Comparison of ENCODE assay signal across 22 cellular contexts in genomic region chr17:66930933-66931332, GRCh38. TPM values are rescaled to one million over a fixed set of nuclear protein-coding genes. Genes with fewer than 3 reads are reported as not detected.
A peak's percentile ranks its signal among the peaks of the same experiment; 100 is the strongest.
DNase-seq lines count a peak whose midpoint lies in the region; ATAC-seq, FAIRE-seq and TF ChIP-seq lines count a peak whose summit lies in the region.
"Had no signal": no experiment of that assay in that cellular context is flagged by ENCODE, and none has a peak within 500 bp of the region (broad histone marks: within the 10 kb centered on the region; RNA-seq: fewer than 3 reads in every experiment).

No MANE protein-coding gene starts in this region.

- no peak overlapping the region for H3K4me3 ChIP-seq in HCT116 (replicated peaks in 1 of 2; ENCODE audit: low read depth in 1 of 2, low read length in 2 of 2)
- H3K4me3 ChIP-seq: BLaER1 treated with 17β-estradiol and CSF1 and Interleukin-3, amounts not matched to agents 10 nM and 100 nM; SK-N-MC had no signal

- POLR2A ChIA-PET in HCT116 (lab: Charles Lee), result no interaction called here

- no peak for TF ChIP-seq RAD21 in HCT116 (IDR thresholded peaks at IDR 0.05; ENCODE audit: low read depth)

- no peaks in the 10 kb centered on the region for H3K79me2 ChIP-seq in HCT116 (ENCODE audit: insufficient read depth, low read length)

- peak; percentile 97 for ATAC-seq in HCT116
- no peak for ATAC-seq in activated T-cell treated with anti-CD3 and anti-CD28 coated beads, Interleukin-2, amount 50 U/mL, for 4 hours
- ATAC-seq: left ventricle myocardium superior; naive thymus-derived CD4-positive, alpha-beta T cell had no signal

- no peak overlapping the region for H3K4me3 Mint-ChIP-seq in chondrocyte (ENCODE audit: unreplicated experiment)
- H3K4me3 Mint-ChIP-seq in nephron progenitor cell, result no peak overlapping the region
- H3K4me3 Mint-ChIP-seq in activated T-cell treated with anti-CD3 and anti-CD28 coated beads, Interleukin-2, amount 50 U/mL, for 4 hours, result no peak overlapping the region
- H3K4me3 Mint-ChIP-seq: naive thymus-derived CD4-positive, alpha-beta T cell had no signal

- H3K4me1 Mint-ChIP-seq in chondrocyte (ENCODE audit: low read depth) (peaks cover 4% of the 10 kb centered on the region), nephron progenitor cell (peaks cover 6% of the 10 kb centered on the region)
- H3K4me1 Mint-ChIP-seq in activated T-cell treated with anti-CD3 and anti-CD28 coated beads, Interleukin-2, amount 50 U/mL, for 4 hours (ENCODE audit: low read depth), result no peaks in the 10 kb centered on the region
- H3K4me1 Mint-ChIP-seq: naive thymus-derived CD4-positive, alpha-beta T cell had no signal

- H3K27me3 ChIP-seq in HCT116 (ENCODE audit: insufficient read depth, low read length), result no peaks in the 10 kb centered on the region
- H3K27me3 ChIP-seq: BLaER1 treated with 17β-estradiol and CSF1 and Interleukin-3, amounts not matched to agents 10 nM and 100 nM had no signal

- DNase-seq in HCT116 (ENCODE audit: low read depth, low spot score) (peak; percentile 59), NAMALWA (ENCODE audit: low spot score) (peak; percentile 51), chondrocyte (ENCODE audit: low spot score) (peak; percentile 32), nephron progenitor cell (no peak), NCI-H226 (no peak), GM19239 (ENCODE audit: insufficient read length, low spot score) (no peak)
- no peak for DNase-seq in activated CD4-positive, alpha-beta T cell treated with anti-CD3 and anti-CD28 coated beads, Interleukin-2, amount 50 U/mL, for 1 hour
- no peak for DNase-seq in activated T-cell treated with anti-CD3 and anti-CD28 coated beads, Interleukin-2, amount 50 U/mL, for 4 hours
- DNase-seq: activated gamma-delta T cell treated with Interleukin-2 at 50 U/mL for 16 hours; hippocampal formation; left ventricle myocardium superior; MM.1S; naive thymus-derived CD4-positive, alpha-beta T cell; NCI-H2029 treated with DMSO at 0.1 percent for 48 hours; NCI-H774 had no signal

- no peaks in the 10 kb centered on the region for H4K20me1 ChIP-seq in HCT116 (ENCODE audit: insufficient read depth)
- H4K20me1 ChIP-seq: BLaER1 treated with 17β-estradiol and CSF1 and Interleukin-3, amounts not matched to agents 10 nM and 100 nM had no signal

- CTCF ChIA-PET in HCT116 (lab: Charles Lee), result no interaction called here

- intact Hi-C loops in HCT116 (cut with micrococcal nuclease), result no loop called here

- H3K27me3 Mint-ChIP-seq in chondrocyte (ENCODE audit: low read depth) (peaks cover 21% of the 10 kb centered on the region), nephron progenitor cell (ENCODE audit: low read depth, poor library complexity) (peaks cover 6% of the 10 kb centered on the region)
- peaks cover 25% of the 10 kb centered on the region for H3K27me3 Mint-ChIP-seq in activated T-cell treated with anti-CD3 and anti-CD28 coated beads, Interleukin-2, amount 50 U/mL, for 4 hours (ENCODE audit: low read depth)

- H3K9ac ChIP-seq in HCT116 (ENCODE audit: low read length), result no peak overlapping the region
- H3K9ac ChIP-seq: BLaER1 treated with 17β-estradiol and CSF1 and Interleukin-3, amounts not matched to agents 10 nM and 100 nM had no signal

- H3K27ac Mint-ChIP-seq in chondrocyte (ENCODE audit: unreplicated experiment), result no peak overlapping the region
- peak overlapping the region; percentile 22 for H3K27ac Mint-ChIP-seq in nephron progenitor cell
- H3K27ac Mint-ChIP-seq: naive thymus-derived CD4-positive, alpha-beta T cell had no signal

- no peak for FAIRE-seq in GM19239 (lab: Jason Lieb, UNC)
- FAIRE-seq: GM12892 had no signal

- peak overlapping the region; percentile 30; the same call in 1 of the 2 replicates for H3K4me2 ChIP-seq in HCT116 (ENCODE audit: low read length)
- H3K4me2 ChIP-seq: BLaER1 treated with 17β-estradiol and CSF1 and Interleukin-3, amounts not matched to agents 10 nM and 100 nM had no signal

- TF ChIP-seq CTCF in HCT116 (IDR thresholded peaks at IDR 0.05 in 2 of 3, conservative IDR thresholded peaks at IDR 0.05 in 1 of 3; ENCODE audit: borderline replicate concordance in 1 of 3, insufficient read depth in 1 of 3, low read depth in 2 of 3, low read length in 2 of 3) (no peak), chondrocyte (IDR thresholded peaks at IDR 0.05) (no peak), nephron progenitor cell (IDR thresholded peaks at IDR 0.05) (no peak)

- TF ChIP-seq POLR2A in HCT116 (IDR thresholded peaks at IDR 0.05; ENCODE audit: borderline replicate concordance, extremely low read depth, insufficient read depth, insufficient read length), result no peak

- no peaks in the 10 kb centered on the region; a peak in 1 of 4 replicates for H3K9me3 ChIP-seq in HCT116 (ENCODE audit: control insufficient read depth in 1 of 2, insufficient read depth in 1 of 2, low read depth in 1 of 2, low read length in 2 of 2)

- peak overlapping the region; percentile 41 for H2AFZ ChIP-seq in HCT116 (ENCODE audit: low read depth, low read length, poor library complexity, severe bottlenecking)

- H3K9me2 ChIP-seq in HCT116 (ENCODE audit: insufficient read depth), result no peaks in the 10 kb centered on the region

- H3K4me1 ChIP-seq in HCT116 (ENCODE audit: control insufficient read depth in 1 of 2, insufficient read depth in 2 of 2, low read length in 2 of 2), result peaks cover 4 to 9% of the 10 kb centered on the region in 2 experiments; a peak in 3 of 4 replicates

- H3K9me3 Mint-ChIP-seq in chondrocyte (ENCODE audit: low read depth) (peaks cover 8% of the 10 kb centered on the region), nephron progenitor cell (peaks cover 17% of the 10 kb centered on the region)
- H3K9me3 Mint-ChIP-seq in activated T-cell treated with anti-CD3 and anti-CD28 coated beads, Interleukin-2, amount 50 U/mL, for 4 hours, result peaks cover 5% of the 10 kb centered on the region

- RAD21 ChIA-PET in HCT116 (lab: Charles Lee; ENCODE audit: low non-redundant PET in 1 of 2, low total read pairs in 2 of 2, uncharacterized antibody in 2 of 2, unreplicated experiment in 2 of 2), result no interaction called here

- H3K36me3 ChIP-seq in HCT116 (ENCODE audit: control insufficient read depth in 1 of 2, insufficient read depth in 2 of 2, low read length in 2 of 2), result no peaks in the 10 kb centered on the region
- H3K36me3 ChIP-seq: BLaER1 treated with 17β-estradiol and CSF1 and Interleukin-3, amounts not matched to agents 10 nM and 100 nM had no signal

- H3K36me3 Mint-ChIP-seq in chondrocyte (ENCODE audit: low read depth) (peaks cover 4% of the 10 kb centered on the region), nephron progenitor cell (ENCODE audit: low read depth) (peaks cover 4% of the 10 kb centered on the region)
- no peaks in the 10 kb centered on the region for H3K36me3 Mint-ChIP-seq in activated T-cell treated with anti-CD3 and anti-CD28 coated beads, Interleukin-2, amount 50 U/mL, for 4 hours (ENCODE audit: insufficient read depth)
- H3K36me3 Mint-ChIP-seq: naive thymus-derived CD4-positive, alpha-beta T cell had no signal

- H3K27ac ChIP-seq in HCT116 (ENCODE audit: low read depth, low read length), result no peak overlapping the region
- H3K27ac ChIP-seq: BLaER1 treated with 17β-estradiol and CSF1 and Interleukin-3, amounts not matched to agents 10 nM and 100 nM; HL-60; SK-N-MC; VCaP had no signal

- no TSS peak for BruUV-seq in HCT116 (replicated peaks; lab: Mats Ljungman, UMichigan)

TF ChIP-seq in HCT116, 20 proteins besides CTCF, POLR2A, EP300 and RAD21:
- TF ChIP-seq, protein P1, sequence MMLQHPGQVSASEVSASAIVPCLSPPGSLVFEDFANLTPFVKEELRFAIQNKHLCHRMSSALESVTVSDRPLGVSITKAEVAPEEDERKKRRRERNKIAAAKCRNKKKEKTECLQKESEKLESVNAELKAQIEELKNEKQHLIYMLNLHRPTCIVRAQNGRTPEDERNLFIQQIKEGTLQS (IDR thresholded peaks at IDR 0.05), result no peak
- TF ChIP-seq JUND (IDR thresholded peaks at IDR 0.05) (no peak), ELF1 (IDR thresholded peaks at IDR 0.05; ENCODE audit: borderline replicate concordance, low read depth) (no peak), FOSL1 (IDR thresholded peaks at IDR 0.05; ENCODE audit: low read depth) (no peak), SIN3A (IDR thresholded peaks at IDR 0.05; ENCODE audit: low read depth) (no peak), MAX (IDR thresholded peaks at IDR 0.05) (no peak), EZH2phosphoT487 (IDR thresholded peaks at IDR 0.05; ENCODE audit: borderline replicate concordance) (no peak), SP1 (IDR thresholded peaks at IDR 0.05; ENCODE audit: low read depth) (peak; percentile 77), CEBPB (IDR thresholded peaks at IDR 0.05; ENCODE audit: low read depth) (peak; percentile 90)

RNA-seq across cellular contexts. Expression of gene CACNG4, which starts 33.6 kb away (rescaled TPM):
- not detected for total RNA-seq in HCT116 (2021; ENCODE audit: unreplicated experiment)
- 0.03 TPM in 1 of 2 replicates, not detected in the other for polyA plus RNA-seq in HCT116 (2012)
- total RNA-seq in chondrocyte, result 2.9 to 6.9 TPM (median 3.2 TPM) in 3 replicates
- under 1 TPM in 1 of 3 donors, not detected in 2; 0.05 TPM for total RNA-seq in activated T-cell treated with anti-CD3 and anti-CD28 coated beads, Interleukin-2, amount 50 U/mL, for 4 hours
- total RNA-seq: dermis microvascular lymphatic vessel endothelial cell; fibroblast of lung; left ventricle myocardium superior; naive thymus-derived CD4-positive, alpha-beta T cell had no signal
- polyA plus RNA-seq: fibroblast of lung; naive thymus-derived CD4-positive, alpha-beta T cell had no signal

Comparison
In these comparisons a context has a peak if more than half of its experiments do, and no peak if none do; other contexts are left out.
1. DNase-seq: peak in HCT116 (single experiment), NAMALWA (single experiment) and chondrocyte (single experiment); none in nephron progenitor cell (single experiment), NCI-H226 (single experiment), GM19239 (single experiment), activated CD4-positive, alpha-beta T cell treated with anti-CD3 and anti-CD28 coated beads, Interleukin-2, amount 50 U/mL, for 1 hour (single experiment) and activated T-cell treated with anti-CD3 and anti-CD28 coated beads, Interleukin-2, amount 50 U/mL, for 4 hours (single experiment).